ENCODE assay signal across 41 cellular contexts in genomic region chr12:28159688-28160087, GRCh38.
"Had no signal": no experiment of that assay in that cellular context is flagged by ENCODE, and none has a peak within 500 bp of the region (broad histone marks: within the 10 kb centered on the region; RNA-seq: fewer than 3 reads in every experiment).

No MANE protein-coding gene starts in this region.

- H3K27me3 Mint-ChIP-seq: activated naive CD4-positive, alpha-beta T cell treated with anti-CD3 and anti-CD28 coated beads, Interleukin-2, amount 10 ng/mL, durations not matched to agents 7 days and 5 days; activated naive CD4-positive, alpha-beta T cell treated with anti-CD3 and anti-CD28 coated beads, Interleukin-2, amount 50 U/mL, for 24 hours; activated naive CD8-positive, alpha-beta T cell; activated naive CD8-positive, alpha-beta T cell treated with anti-CD3 and anti-CD28 coated beads for 36 hours; activated naive CD8-positive, alpha-beta T cell treated with anti-CD3 and anti-CD28 coated beads, Interleukin-2, amount 10 ng/mL, durations not matched to agents 7 days and 5 days; activated T-cell treated with anti-CD3 and anti-CD28 coated beads, Interleukin-2, amount 50 U/mL, for 24 hours; activated T-helper 17 cell treated with anti-CD3 and anti-CD28 coated beads, Interleukin-2, amount 50 U/mL, for 72 hours; brain; central memory CD8-positive, alpha-beta T cell had no signal

- FAIRE-seq: astrocyte, bronchial epithelial cell had no signal

- H3K9me3 Mint-ChIP-seq: activated naive CD4-positive, alpha-beta T cell treated with anti-CD3 and anti-CD28 coated beads for 36 hours; activated naive CD4-positive, alpha-beta T cell treated with anti-CD3 and anti-CD28 coated beads, Interleukin-2, amount 10 ng/mL, durations not matched to agents 7 days and 5 days; activated naive CD8-positive, alpha-beta T cell treated with anti-CD3 and anti-CD28 coated beads, Interleukin-2, amount 10 ng/mL, durations not matched to agents 7 days and 5 days; activated naive CD8-positive, alpha-beta T cell treated with anti-CD3 and anti-CD28 coated beads, Interleukin-2, amount 50 U/mL, for 24 hours; activated T-cell treated with anti-CD3 and anti-CD28 coated beads, Interleukin-2, amount 50 U/mL, for 24 hours; activated T-cell treated with anti-CD3 and anti-CD28 coated beads, Interleukin-2, amount 50 U/mL, for 4 hours; activated T-helper 1 cell treated with anti-CD3 and anti-CD28 coated beads, Interleukin-12 subunit alpha, Interleukin-12 subunit beta, Interleukin-2, Interleukin-4 antibody, amounts not matched to agents 30 ng/mL and 10 ng/mL and 1 ng/mL, durations not matched to agents 14 hours and 24 hours and 36 hours; activated T-helper 17 cell treated with anti-CD3 and anti-CD28 coated beads, Interleukin-2, amount 50 U/mL, for 72 hours; activated T-helper 2 cell treated with anti-CD3 and anti-CD28 coated beads, Interferon-gamma antibody, Interleukin-2, Interleukin-4, amounts not matched to agents 10 μg/mL and 5 μg/mL and 100 μg/mL, durations not matched to agents 14 hours and 24 hours and 36 hours; brain; central memory CD8-positive, alpha-beta T cell had no signal

- H3K4me1 Mint-ChIP-seq: activated naive CD4-positive, alpha-beta T cell treated with anti-CD3 and anti-CD28 coated beads, Interleukin-2, amount 10 ng/mL, durations not matched to agents 7 days and 5 days; activated naive CD4-positive, alpha-beta T cell treated with anti-CD3 and anti-CD28 coated beads, Interleukin-2, amount 50 U/mL, for 24 hours; activated naive CD8-positive, alpha-beta T cell treated with anti-CD3 and anti-CD28 coated beads for 36 hours; activated naive CD8-positive, alpha-beta T cell treated with anti-CD3 and anti-CD28 coated beads, Interleukin-2, amount 10 ng/mL, durations not matched to agents 7 days and 5 days; activated naive CD8-positive, alpha-beta T cell treated with anti-CD3 and anti-CD28 coated beads, Interleukin-2, amount 50 U/mL, for 24 hours; brain; central memory CD8-positive, alpha-beta T cell had no signal

- H3K9me3 ChIP-seq: adrenal gland, ascending aorta, body of pancreas, breast epithelium had no signal

- H3K27ac Mint-ChIP-seq: activated naive CD4-positive, alpha-beta T cell treated with anti-CD3 and anti-CD28 coated beads for 36 hours; activated naive CD4-positive, alpha-beta T cell treated with anti-CD3 and anti-CD28 coated beads, Interleukin-2, amount 10 ng/mL, durations not matched to agents 7 days and 5 days; activated naive CD4-positive, alpha-beta T cell treated with anti-CD3 and anti-CD28 coated beads, Interleukin-2, amount 50 U/mL, for 24 hours; activated naive CD4-positive, alpha-beta T cell treated with anti-CD3 and anti-CD28 coated beads, Interleukin-2, amount 50 U/mL, for 72 hours; activated naive CD8-positive, alpha-beta T cell; activated naive CD8-positive, alpha-beta T cell treated with anti-CD3 and anti-CD28 coated beads for 36 hours; activated naive CD8-positive, alpha-beta T cell treated with anti-CD3 and anti-CD28 coated beads, Interleukin-2, amount 10 ng/mL, durations not matched to agents 7 days and 5 days; activated naive CD8-positive, alpha-beta T cell treated with anti-CD3 and anti-CD28 coated beads, Interleukin-2, amount 50 U/mL, for 24 hours; activated T-cell treated with anti-CD3 and anti-CD28 coated beads, Interleukin-2, amount 50 U/mL, for 24 hours; activated T-cell treated with anti-CD3 and anti-CD28 coated beads, Interleukin-2, amount 50 U/mL, for 72 hours; activated T-helper 1 cell treated with anti-CD3 and anti-CD28 coated beads, Interleukin-12 subunit alpha, Interleukin-12 subunit beta, Interleukin-2, Interleukin-4 antibody, amounts not matched to agents 30 ng/mL and 10 ng/mL and 1 ng/mL, durations not matched to agents 14 hours and 24 hours and 36 hours; activated T-helper 17 cell treated with anti-CD3 and anti-CD28 coated beads, Interleukin-2, amount 50 U/mL, for 72 hours; activated T-helper 2 cell treated with anti-CD3 and anti-CD28 coated beads, Interferon-gamma antibody, Interleukin-2, Interleukin-4, amounts not matched to agents 10 μg/mL and 5 μg/mL and 100 μg/mL, durations not matched to agents 14 hours and 24 hours and 36 hours; brain had no signal

- H3K27me3 ChIP-seq: adrenal gland, ascending aorta, body of pancreas, brain microvascular endothelial cell, breast epithelium, cardiac muscle cell had no signal

- H3K36me3 ChIP-seq: adrenal gland, ascending aorta, brain microvascular endothelial cell, breast epithelium, cardiac muscle cell had no signal

- DNase-seq: activated effector memory CD4-positive, alpha-beta T cell treated with anti-CD3 and anti-CD28 coated beads, Interleukin-2, amount 50 U/mL, for 16 hours; activated effector memory CD4-positive, alpha-beta T cell treated with Interleukin-2 at 50 U/mL for 16 hours; activated gamma-delta T cell; activated gamma-delta T cell treated with Interleukin-2 at 50 U/mL for 16 hours; activated naive CD4-positive, alpha-beta T cell; activated naive CD4-positive, alpha-beta T cell treated with anti-CD3 and anti-CD28 coated beads for 36 hours; activated naive CD4-positive, alpha-beta T cell treated with anti-CD3 and anti-CD28 coated beads, Interleukin-2, amount 10 ng/mL, durations not matched to agents 7 days and 5 days; activated naive CD4-positive, alpha-beta T cell treated with anti-CD3 and anti-CD28 coated beads, Interleukin-2, amount 50 U/mL, for 16 hours; activated naive CD4-positive, alpha-beta T cell treated with Interleukin-2 at 50 U/mL for 16 hours; activated naive CD8-positive, alpha-beta T cell treated with anti-CD3 and anti-CD28 coated beads for 36 hours; activated naive CD8-positive, alpha-beta T cell treated with anti-CD3 and anti-CD28 coated beads, Interleukin-2, amount 10 ng/mL, durations not matched to agents 7 days and 5 days; activated naive CD8-positive, alpha-beta T cell treated with anti-CD3 and anti-CD28 coated beads, Interleukin-2, amount 50 U/mL, for 24 hours; activated T-cell treated with anti-CD3 and anti-CD28 coated beads for 4 hours; activated T-cell treated with anti-CD3 and anti-CD28 coated beads, Interleukin-2, amount 50 U/mL, for 1 hour; activated T-cell treated with anti-CD3 and anti-CD28 coated beads, Interleukin-2, amount 50 U/mL, for 24 hours; activated T-cell treated with anti-CD3 and anti-CD28 coated beads, Interleukin-2, amount 50 U/mL, for 4 hours; activated T-cell treated with anti-CD3 and anti-CD28 coated beads, Interleukin-2, amount 50 U/mL, for 48 hours; activated T-cell treated with anti-CD3 and anti-CD28 coated beads, Interleukin-2, amount 50 U/mL, for 72 hours; adrenal gland; amniotic stem cell; amygdala; anterior cingulate cortex; aorta; body of pancreas; brain microvascular endothelial cell; caudate nucleus; central memory CD4-positive, alpha-beta T cell; cerebellar nuclear complex had no signal

- H3K36me3 Mint-ChIP-seq: activated naive CD4-positive, alpha-beta T cell treated with anti-CD3 and anti-CD28 coated beads, Interleukin-2, amount 10 ng/mL, durations not matched to agents 7 days and 5 days; activated naive CD4-positive, alpha-beta T cell treated with anti-CD3 and anti-CD28 coated beads, Interleukin-2, amount 50 U/mL, for 72 hours; brain had no signal

- H3K4me1 ChIP-seq: adrenal gland, ascending aorta, breast epithelium had no signal

- H3K4me3 ChIP-seq: adrenal gland, ascending aorta, body of pancreas, breast epithelium, cardiac muscle cell had no signal

- H3K4me3 Mint-ChIP-seq: activated naive CD4-positive, alpha-beta T cell treated with anti-CD3 and anti-CD28 coated beads for 36 hours; activated naive CD4-positive, alpha-beta T cell treated with anti-CD3 and anti-CD28 coated beads, Interleukin-2, amount 10 ng/mL, durations not matched to agents 7 days and 5 days; activated naive CD4-positive, alpha-beta T cell treated with anti-CD3 and anti-CD28 coated beads, Interleukin-2, amount 50 U/mL, for 24 hours; activated naive CD8-positive, alpha-beta T cell; activated naive CD8-positive, alpha-beta T cell treated with anti-CD3 and anti-CD28 coated beads for 36 hours; activated naive CD8-positive, alpha-beta T cell treated with anti-CD3 and anti-CD28 coated beads, Interleukin-2, amount 10 ng/mL, durations not matched to agents 7 days and 5 days; activated naive CD8-positive, alpha-beta T cell treated with anti-CD3 and anti-CD28 coated beads, Interleukin-2, amount 50 U/mL, for 24 hours; activated T-cell treated with anti-CD3 and anti-CD28 coated beads, Interleukin-2, amount 50 U/mL, for 24 hours; activated T-cell treated with anti-CD3 and anti-CD28 coated beads, Interleukin-2, amount 50 U/mL, for 4 hours; activated T-cell treated with anti-CD3 and anti-CD28 coated beads, Interleukin-2, amount 50 U/mL, for 72 hours; activated T-helper 1 cell treated with anti-CD3 and anti-CD28 coated beads, Interleukin-12 subunit alpha, Interleukin-12 subunit beta, Interleukin-2, Interleukin-4 antibody, amounts not matched to agents 30 ng/mL and 10 ng/mL and 1 ng/mL, durations not matched to agents 14 hours and 24 hours and 36 hours; activated T-helper 17 cell treated with anti-CD3 and anti-CD28 coated beads, Interleukin-2, amount 50 U/mL, for 72 hours; brain; central memory CD8-positive, alpha-beta T cell had no signal

- ATAC-seq: activated naive CD4-positive, alpha-beta T cell treated with anti-CD3 and anti-CD28 coated beads, Interleukin-2, amount 50 U/mL, for 72 hours; activated naive CD8-positive, alpha-beta T cell treated with anti-CD3 and anti-CD28 coated beads, Interleukin-2, amount 50 U/mL, for 24 hours; activated T-cell treated with anti-CD3 and anti-CD28 coated beads, Interleukin-2, amount 50 U/mL, for 4 hours; activated T-cell treated with anti-CD3 and anti-CD28 coated beads, Interleukin-2, amount 50 U/mL, for 72 hours; activated T-helper 17 cell treated with anti-CD3 and anti-CD28 coated beads, Interleukin-2, amount 50 U/mL, for 72 hours; body of pancreas had no signal

- H3K27ac ChIP-seq: adrenal gland, ascending aorta, body of pancreas, brain microvascular endothelial cell, breast epithelium, cardiac muscle cell had no signal
